ENCODE assay signal across 1 cellular context in the genomic region with DNA sequence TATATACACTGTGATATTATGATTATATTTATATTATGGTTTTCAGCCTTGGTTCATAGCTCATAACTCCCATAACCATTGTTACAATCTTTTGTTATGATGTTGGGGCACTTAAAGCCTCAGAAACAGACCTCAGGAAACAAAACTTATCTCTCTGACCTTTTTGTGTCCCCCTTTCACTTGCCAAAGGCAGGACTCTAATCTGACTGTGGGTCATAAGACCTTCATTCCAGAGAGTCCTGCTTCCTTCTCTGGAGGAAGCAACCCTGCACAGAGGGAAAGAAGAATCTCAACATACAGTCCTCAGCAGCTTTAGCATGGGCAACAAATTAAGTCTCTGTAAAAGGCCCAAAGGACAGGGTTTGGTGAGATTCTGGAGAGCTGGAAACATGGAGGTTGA.
TF ChIP-seq lines count a peak whose summit lies in the region.

No MANE protein-coding gene starts in this region.

TF ChIP-seq in WTC11, 78 proteins besides CTCF, POLR2A, EP300 and RAD21 (continued from another document):
- TF ChIP-seq ZNF532 (CRISPR knock-in tag; IDR thresholded peaks at IDR 0.05; ENCODE audit: borderline replicate concordance) (no peak), SMAD3 (CRISPR knock-in tag; IDR thresholded peaks at IDR 0.05; ENCODE audit: borderline replicate concordance) (no peak), JAZF1 (CRISPR knock-in tag; IDR thresholded peaks at IDR 0.05) (no peak), ZNF138 (CRISPR knock-in tag; conservative IDR thresholded peaks at IDR 0.05) (no peak)
